In the genomic region with DNA sequence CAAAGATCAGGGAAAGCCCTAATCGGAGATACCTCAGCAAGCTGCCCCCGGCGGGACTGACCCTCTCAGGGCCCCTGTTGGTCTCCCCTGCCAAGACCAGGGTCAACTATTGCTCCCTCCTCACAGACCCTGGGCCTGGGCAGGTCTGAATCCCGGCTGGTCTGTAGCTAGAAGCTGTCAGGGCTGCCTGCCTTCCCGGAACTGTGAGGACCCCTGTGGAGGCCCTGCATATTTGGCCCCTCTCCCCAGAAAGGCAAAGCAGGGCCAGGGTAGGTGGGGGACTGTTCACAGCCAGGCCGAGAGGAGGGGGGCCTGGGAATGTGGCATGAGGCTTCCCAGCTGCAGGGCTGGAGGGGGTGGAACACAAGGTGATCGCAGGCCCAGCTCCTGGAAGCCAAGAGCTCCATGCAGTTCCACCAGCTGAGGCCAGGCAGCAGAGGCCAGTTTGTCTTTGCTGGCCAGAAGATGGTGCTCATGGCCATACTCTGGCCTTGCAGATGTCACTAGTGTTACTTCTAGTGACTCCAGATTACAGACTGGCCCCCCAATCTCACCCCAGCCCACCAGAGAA, we compare ENCODE assay signal across 16 cellular contexts. TPM values are rescaled to one million over a fixed set of nuclear protein-coding genes. Genes with fewer than 3 reads are reported as not detected.
DNase-seq lines count a peak whose midpoint lies in the region; ATAC-seq and TF ChIP-seq lines count a peak whose summit lies in the region.
"Had no signal": no experiment of that assay in that cellular context is flagged by ENCODE, and none has a peak within 500 bp of the region (broad histone marks: within the 10 kb centered on the region; RNA-seq: fewer than 3 reads in every experiment).

No MANE protein-coding gene starts in this region.

- peak overlapping the region; percentile 10 for H3K27ac Mint-ChIP-seq in dendritic cell treated with granulocyte-macrophage colony-stimulating factor and Interleukin-4, amounts not matched to agents 40 ng/mL and 50 ng/mL, for 4 days
- H3K27ac Mint-ChIP-seq in progenitor cell of endocrine pancreas: no peak overlapping the region

- no peak overlapping the region for H2BK15ac ChIP-seq in mesendoderm (replicated peaks; ENCODE audit: low read depth)

- H4K5ac ChIP-seq in mesendoderm (ENCODE audit: low read length): no peak overlapping the region

- peaks cover 7% of the 10 kb centered on the region for H3K27me3 Mint-ChIP-seq in dendritic cell treated with granulocyte-macrophage colony-stimulating factor and Interleukin-4, amounts not matched to agents 40 ng/mL and 50 ng/mL, for 4 days
- H3K27me3 Mint-ChIP-seq in progenitor cell of endocrine pancreas: peaks cover 6% of the 10 kb centered on the region
- H3K27me3 Mint-ChIP-seq: CD4-positive, alpha-beta memory T cell had no signal

- H3K4ac ChIP-seq in mesendoderm (ENCODE audit: low read depth, low read length): no peak overlapping the region

- DNase-seq in BJ (ENCODE audit: low read depth) (no peak), LHCN-M2 (ENCODE audit: low read depth) (peak; percentile 2), mesendoderm (peak; percentile 84), progenitor cell of endocrine pancreas (ENCODE audit: low spot score, unreplicated experiment) (no peak), NCI-H69 (lab: John Stamatoyannopoulos, UW) (no peak)
- DNase-seq in stimulated activated CD4-positive, alpha-beta T cell treated with anti-CD3 and anti-CD28 coated beads, Interleukin-2, amount 100 ng/mL, for 24 hours: no peak
- DNase-seq: activated CD8-positive, alpha-beta memory T cell treated with anti-CD3 and anti-CD28 coated beads, Interleukin-2, amount 50 U/mL, for 48 hours; CD4-positive, alpha-beta memory T cell; kidney glomerular epithelial cell; NCI-H1694; T1000 had no signal

- H3K4me3 ChIP-seq in BJ (ENCODE audit: low read depth, low read length): no peak overlapping the region
- no peak overlapping the region for H3K4me3 ChIP-seq in mesendoderm (ENCODE audit: low read length)
- H3K4me3 ChIP-seq: prostate gland, tibial artery had no signal

- H3K56ac ChIP-seq in mesendoderm (ENCODE audit: low read length): peak overlapping the region; percentile 47

- H3K18ac ChIP-seq in mesendoderm (ENCODE audit: low read length): no peak overlapping the region

- H3K9ac ChIP-seq in mesendoderm (ENCODE audit: low read length): peak overlapping the region; percentile 48

- H2AK5ac ChIP-seq in mesendoderm (ENCODE audit: low read length): no peak overlapping the region

- H3K4me2 ChIP-seq in mesendoderm (ENCODE audit: low read length): no peak overlapping the region

- H3K79me2 ChIP-seq in mesendoderm (ENCODE audit: control insufficient read depth, insufficient read depth, low read length): no peaks in the 10 kb centered on the region

- WGBS in mesendoderm (ENCODE audit: extremely low coverage, insufficient coverage, low lambda C conversion rate): no CpG with 5 or more reads among the region's 7 CpGs

- H3K9me3 Mint-ChIP-seq in dendritic cell treated with granulocyte-macrophage colony-stimulating factor and Interleukin-4, amounts not matched to agents 40 ng/mL and 50 ng/mL, for 4 days: peaks cover 8% of the 10 kb centered on the region
- peaks cover 7% of the 10 kb centered on the region for H3K9me3 Mint-ChIP-seq in progenitor cell of endocrine pancreas (ENCODE audit: low read depth)

- no peak overlapping the region for H3K27ac ChIP-seq in mesendoderm (ENCODE audit: low read depth, low read length)
- H3K27ac ChIP-seq: prostate gland, tibial artery had no signal

- no peak overlapping the region for H2BK5ac ChIP-seq in mesendoderm (ENCODE audit: low read length)

- no peak overlapping the region for H2BK120ac ChIP-seq in mesendoderm (ENCODE audit: low read depth, low read length)

- H3K4me1 ChIP-seq in mesendoderm (ENCODE audit: control insufficient read depth, low read depth, low read length): peaks cover 5% of the 10 kb centered on the region
- H3K4me1 ChIP-seq: prostate gland, tibial artery had no signal

- H3K4me3 Mint-ChIP-seq in dendritic cell treated with granulocyte-macrophage colony-stimulating factor and Interleukin-4, amounts not matched to agents 40 ng/mL and 50 ng/mL, for 4 days: no peak overlapping the region
- no peak overlapping the region for H3K4me3 Mint-ChIP-seq in progenitor cell of endocrine pancreas (ENCODE audit: low read depth)
- H3K4me3 Mint-ChIP-seq: CD4-positive, alpha-beta memory T cell had no signal

- no peaks in the 10 kb centered on the region; the same call in 1 of the 2 replicates for H3K27me3 ChIP-seq in BJ (ENCODE audit: control insufficient read depth, insufficient read depth, low read length)
- H3K27me3 ChIP-seq in mesendoderm (ENCODE audit: insufficient read depth, low read length, poor library complexity): no peaks in the 10 kb centered on the region

- H3K36me3 ChIP-seq in BJ (ENCODE audit: control insufficient read depth, insufficient read depth, low read length): no peaks in the 10 kb centered on the region
- H3K36me3 ChIP-seq in mesendoderm (ENCODE audit: control insufficient read depth, insufficient read depth, low read length): no peaks in the 10 kb centered on the region
- H3K36me3 ChIP-seq: prostate gland, tibial artery had no signal

- CTCF ChIA-PET in BJ (lab: Yijun Ruan, JAX): interaction anchor here (0.6 to 12.5 kb wide), 17 partner anchors 10 to 300 kb away, joined by 3 to 171 read pairs (median 5); no protein-coding TSS in a partner anchor

- H3K36me3 Mint-ChIP-seq in dendritic cell treated with granulocyte-macrophage colony-stimulating factor and Interleukin-4, amounts not matched to agents 40 ng/mL and 50 ng/mL, for 4 days (ENCODE audit: low read depth): peaks cover 38% of the 10 kb centered on the region
- peaks cover 1% of the 10 kb centered on the region for H3K36me3 Mint-ChIP-seq in progenitor cell of endocrine pancreas (ENCODE audit: insufficient read depth)
- H3K36me3 Mint-ChIP-seq: CD4-positive, alpha-beta memory T cell had no signal

- H3K79me1 ChIP-seq in mesendoderm (ENCODE audit: low read length): no peaks in the 10 kb centered on the region

- no peak for ATAC-seq in GM21381 (IDR thresholded peaks at IDR 0.05; ENCODE audit: unreplicated experiment)

- TF ChIP-seq CTCF in BJ (IDR thresholded peaks at IDR 0.05; ENCODE audit: insufficient read depth, low read depth, low read length) (peak; percentile 35; the same call in 1 of the 2 replicates), progenitor cell of endocrine pancreas (IDR thresholded peaks at IDR 0.05; ENCODE audit: unreplicated experiment) (no peak)

- POLR2A ChIA-PET in BJ (lab: Charles Lee): no interaction called here

- no peak overlapping the region for H3K23ac ChIP-seq in mesendoderm (ENCODE audit: low read length)

- H4K8ac ChIP-seq in mesendoderm (ENCODE audit: low read depth, low read length): no peak overlapping the region

- H3K4me1 Mint-ChIP-seq in dendritic cell treated with granulocyte-macrophage colony-stimulating factor and Interleukin-4, amounts not matched to agents 40 ng/mL and 50 ng/mL, for 4 days (ENCODE audit: low read depth): peaks cover 44% of the 10 kb centered on the region
- no peaks in the 10 kb centered on the region for H3K4me1 Mint-ChIP-seq in progenitor cell of endocrine pancreas (ENCODE audit: low read depth)

- intact Hi-C loops in dendritic cell treated with granulocyte-macrophage colony-stimulating factor and Interleukin-4, amounts not matched to agents 40 ng/mL and 50 ng/mL, for 4 days (cut with micrococcal nuclease): loop anchor here (2.0 kb wide), 1 partner anchor 118 kb away; no protein-coding TSS in a partner anchor

RNA-seq across cellular contexts. Expression of a gene that starts 24.1 kb away (rescaled TPM):
- not detected in 2 replicates for polyA plus RNA-seq in BJ (2011; rRNA removed)
- not detected in 2 replicates for polyA minus RNA-seq in BJ (2011; rRNA and poly(A)+ RNA removed)
- total RNA-seq in LHCN-M2 (2014; rRNA removed): not detected in 2 replicates
- polyA plus RNA-seq in LHCN-M2 (2012): not detected
- polyA plus RNA-seq in mesendoderm (2013, experiment 1 of 2): not detected
- not detected for polyA plus RNA-seq in mesendoderm (2013, experiment 2 of 2)
- total RNA-seq in progenitor cell of endocrine pancreas: not detected in 2 replicates
- total RNA-seq: CD4-positive, alpha-beta memory T cell; esophagus mucosa had no signal
- polyA plus RNA-seq: CD4-positive, alpha-beta memory T cell had no signal

RNA-seq across cellular contexts. Expression of a gene that starts 54.6 kb away (rescaled TPM):
- polyA plus RNA-seq in BJ (2011; rRNA removed): 16.6 and 22.0 TPM in 2 replicates
- polyA minus RNA-seq in BJ (2011; rRNA and poly(A)+ RNA removed): 37.9 and 38.4 TPM in 2 replicates
- total RNA-seq in LHCN-M2 (2014; rRNA removed) (21.5 and 25.2 TPM in 2 replicates), progenitor cell of endocrine pancreas (82.1 and 93.6 TPM in 2 replicates)
- 20.1 TPM for polyA plus RNA-seq in LHCN-M2 (2012)
- 31.3 TPM for polyA plus RNA-seq in mesendoderm (2013, experiment 1 of 2)
- 31.3 TPM for polyA plus RNA-seq in mesendoderm (2013, experiment 2 of 2)

Comparison
In these comparisons a context has a peak if more than half of its experiments do, and no peak if none do; other contexts are left out.
1. DNase-seq: peak in LHCN-M2 (single experiment) and mesendoderm (single experiment); none in BJ (single experiment), progenitor cell of endocrine pancreas (single experiment), stimulated activated CD4-positive, alpha-beta T cell treated with anti-CD3 and anti-CD28 coated beads, Interleukin-2, amount 100 ng/mL, for 24 hours (0 of 2) and NCI-H69 (single experiment).